ENCODE assay signal across 1 cellular context in the genomic region with DNA sequence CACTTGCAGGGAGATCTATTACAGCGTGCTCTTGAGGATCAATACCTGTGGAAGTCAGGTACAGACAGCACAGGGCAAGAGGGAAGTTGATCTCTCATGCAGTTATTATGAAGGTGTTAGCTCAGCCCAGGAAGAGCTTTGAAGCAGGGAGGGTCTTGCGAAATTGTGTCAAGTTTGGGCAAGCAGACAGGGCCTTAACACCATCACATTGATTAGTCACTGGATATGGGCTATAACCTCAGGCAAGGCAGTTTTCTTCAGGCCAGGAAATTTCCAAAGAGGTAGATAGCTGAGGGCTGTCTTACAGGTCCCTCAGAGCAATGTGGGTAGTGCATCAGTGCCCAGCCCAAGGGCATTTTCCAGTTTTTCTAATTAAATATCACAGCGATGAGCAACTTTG.
TF ChIP-seq lines count a peak whose summit lies in the region.

No MANE protein-coding gene starts in this region.

TF ChIP-seq in HepG2, 621 proteins besides CTCF, POLR2A, EP300 and RAD21 (continued from another document):
- TF ChIP-seq, protein P1, sequence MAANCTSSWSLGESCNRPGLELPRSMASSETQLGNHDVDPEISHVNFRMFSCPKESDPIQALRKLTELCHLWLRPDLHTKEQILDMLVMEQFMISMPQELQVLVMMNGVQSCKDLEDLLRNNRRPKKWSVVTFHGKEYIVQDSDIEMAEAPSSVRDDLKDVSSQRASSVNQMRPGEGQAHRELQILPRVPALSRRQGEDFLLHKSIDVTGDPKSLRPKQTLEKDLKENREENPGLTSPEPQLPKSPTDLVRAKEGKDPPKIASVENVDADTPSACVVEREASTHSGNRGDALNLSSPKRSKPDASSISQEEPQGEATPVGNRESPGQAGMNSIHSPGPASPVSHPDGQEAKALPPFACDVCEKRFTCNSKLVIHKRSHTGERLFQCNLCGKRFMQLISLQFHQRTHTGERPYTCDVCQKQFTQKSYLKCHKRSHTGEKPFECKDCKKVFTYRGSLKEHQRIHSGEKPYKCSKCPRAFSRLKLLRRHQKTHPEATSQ (CRISPR knock-in tag; IDR thresholded peaks at IDR 0.05; ENCODE audit: borderline replicate concordance): no peak
